In the genomic region with DNA sequence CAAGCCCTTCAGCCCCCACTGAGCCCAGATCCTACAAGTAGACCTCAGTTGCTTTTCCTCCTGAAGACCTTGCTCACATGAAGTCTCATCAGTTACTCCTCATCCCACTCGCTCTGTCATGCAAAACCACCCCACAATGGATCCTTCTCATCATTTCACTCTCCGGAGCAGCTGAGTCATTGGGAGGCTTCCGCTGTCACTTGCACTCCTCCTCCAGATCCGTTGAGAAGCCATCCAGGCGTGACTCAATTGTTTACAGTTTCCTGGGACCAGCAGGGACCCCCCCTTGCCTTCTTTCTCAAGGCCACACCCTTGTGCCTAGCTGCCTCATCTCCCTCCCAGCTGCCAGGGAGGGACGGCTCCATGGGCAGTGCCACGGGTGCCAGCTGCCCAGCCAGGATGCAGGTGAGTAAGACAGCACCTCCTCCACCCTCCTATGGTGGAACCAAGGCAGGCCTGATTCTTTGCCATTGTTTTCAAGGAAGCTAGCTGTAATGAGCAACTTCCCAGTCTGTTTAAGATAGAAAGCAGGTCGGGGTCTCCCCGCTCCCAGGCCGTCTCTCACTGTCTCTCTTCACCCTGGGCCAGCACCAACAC, we compare ENCODE assay signal across 8 cellular contexts. TPM values are rescaled to one million over a fixed set of nuclear protein-coding genes. Genes with fewer than 3 reads are reported as not detected.
DNase-seq lines count a peak whose midpoint lies in the region; ATAC-seq, FAIRE-seq and TF ChIP-seq lines count a peak whose summit lies in the region.

No MANE protein-coding gene starts in this region.

- H3K9me3 Mint-ChIP-seq in activated T-helper 17 cell treated with anti-CD3 and anti-CD28 coated beads, Interleukin-2, amount 50 U/mL, for 72 hours, result no peaks in the 10 kb centered on the region

- ATAC-seq in activated T-helper 17 cell treated with anti-CD3 and anti-CD28 coated beads, Interleukin-2, amount 50 U/mL, for 72 hours (replicated peaks), result peak; percentile 80
- ATAC-seq in GM18505 (IDR thresholded peaks at IDR 0.05; ENCODE audit: unreplicated experiment) (no peak), HG02970 (IDR thresholded peaks at IDR 0.05; ENCODE audit: low FRiP score, unreplicated experiment) (no peak), HG02588 (IDR thresholded peaks at IDR 0.05; ENCODE audit: unreplicated experiment) (no peak), HG02571 (IDR thresholded peaks at IDR 0.05; ENCODE audit: unreplicated experiment) (no peak)

- DNase-seq in GM12892 (ENCODE audit: insufficient read length) (no peak), NCI-H345 treated with DMSO at 0.1 percent for 48 hours (lab: John Stamatoyannopoulos, UW; ENCODE audit: unreplicated experiment) (peak; percentile 49), left kidney (ENCODE audit: low read depth, low spot score) (peak; percentile 97)

- TF ChIP-seq POLR2A in GM12892 (IDR thresholded peaks at IDR 0.05; ENCODE audit: low read depth, low read length) (no peak), GM18505 (IDR thresholded peaks at IDR 0.05; ENCODE audit: borderline replicate concordance, extremely low read depth, insufficient read depth, insufficient read length) (no peak)

- peak overlapping the region; percentile 69 for H3K4me3 Mint-ChIP-seq in activated T-helper 17 cell treated with anti-CD3 and anti-CD28 coated beads, Interleukin-2, amount 50 U/mL, for 72 hours

- peaks cover 48% of the 10 kb centered on the region for H3K4me1 Mint-ChIP-seq in activated T-helper 17 cell treated with anti-CD3 and anti-CD28 coated beads, Interleukin-2, amount 50 U/mL, for 72 hours

- FAIRE-seq in GM12892 (lab: Jason Lieb, UNC), result peak; percentile 58

- peak overlapping the region; percentile 78 for H3K27ac Mint-ChIP-seq in activated T-helper 17 cell treated with anti-CD3 and anti-CD28 coated beads, Interleukin-2, amount 50 U/mL, for 72 hours

- no peaks in the 10 kb centered on the region for H3K27me3 Mint-ChIP-seq in activated T-helper 17 cell treated with anti-CD3 and anti-CD28 coated beads, Interleukin-2, amount 50 U/mL, for 72 hours

- peaks cover 77% of the 10 kb centered on the region for H3K36me3 Mint-ChIP-seq in activated T-helper 17 cell treated with anti-CD3 and anti-CD28 coated beads, Interleukin-2, amount 50 U/mL, for 72 hours (ENCODE audit: low read depth)

RNA-seq across cellular contexts. Expression of a gene that starts 16.3 kb away (rescaled TPM):
- 15.5 TPM for polyA plus RNA-seq in GM12892 (2012; ENCODE audit: missing spikeins)
- 10 to 100 TPM; 11.1 to 19.9 TPM for total RNA-seq in activated T-helper 17 cell treated with anti-CD3 and anti-CD28 coated beads, Interleukin-2, amount 50 U/mL, for 72 hours

RNA-seq across cellular contexts. Expression of a gene that starts 44.0 kb away (rescaled TPM):
- polyA plus RNA-seq in GM12892 (2012; ENCODE audit: missing spikeins), result 52.2 TPM
- total RNA-seq in activated T-helper 17 cell treated with anti-CD3 and anti-CD28 coated beads, Interleukin-2, amount 50 U/mL, for 72 hours, result 10 to 100 TPM; 28.7 to 45.0 TPM
